Comparison of ENCODE assay signal across 12 cellular contexts in the genomic region with DNA sequence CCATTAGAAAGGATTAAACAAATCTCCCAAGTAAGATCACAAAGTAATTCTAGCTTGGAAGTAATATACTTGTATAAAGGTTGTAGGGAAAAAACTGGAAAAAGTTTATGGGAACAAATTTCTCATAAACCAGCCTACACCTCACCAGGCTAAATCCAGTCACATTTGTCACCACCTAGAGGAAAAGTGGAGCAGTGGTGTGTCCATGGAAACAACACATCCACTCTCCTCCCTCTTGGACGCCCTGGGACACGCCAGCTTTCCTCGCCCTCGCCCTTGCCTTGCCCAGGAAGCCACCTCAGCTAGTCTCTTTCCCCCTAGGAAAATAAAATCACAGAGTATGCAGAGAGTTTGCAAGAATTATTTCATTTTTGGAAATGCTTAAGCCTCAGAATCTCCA. TPM values are rescaled to one million over a fixed set of nuclear protein-coding genes. Genes with fewer than 3 reads are reported as not detected.
A peak's percentile ranks its signal among the peaks of the same experiment; 100 is the strongest.
DNase-seq lines count a peak whose midpoint lies in the region; ATAC-seq and TF ChIP-seq lines count a peak whose summit lies in the region.
"Had no signal": no experiment of that assay in that cellular context is flagged by ENCODE, and none has a peak within 500 bp of the region (broad histone marks: within the 10 kb centered on the region; RNA-seq: fewer than 3 reads in every experiment).

No MANE protein-coding gene starts in this region.

- peak; percentile 5 for TF ChIP-seq CTCF in GM10266 (IDR thresholded peaks at IDR 0.05; ENCODE audit: control insufficient read depth, insufficient read depth, low read depth, missing control alignments)
- peak in 8 of 12 donors; percentile 26 to 63 (median 46) for TF ChIP-seq CTCF in heart left ventricle (IDR thresholded peaks at IDR 0.05)
- peak; percentile 34 for TF ChIP-seq CTCF in psoas muscle (IDR thresholded peaks at IDR 0.05)

- H3K27me3 ChIP-seq in heart left ventricle, result no peaks in the 10 kb centered on the region
- H3K27me3 ChIP-seq in psoas muscle (ENCODE audit: insufficient read depth in 3 of 3, low read length in 2 of 3), result no peaks in the 10 kb centered on the region
- H3K27me3 ChIP-seq: sigmoid colon had no signal

- DNase-seq in GM10266 (ENCODE audit: extremely low spot score) (no peak), SK-N-DZ (ENCODE audit: low spot score) (peak; percentile 42), heart left ventricle (peak; percentile 72 to 88 (median 83)), psoas muscle (peak; percentile 63 to 79), NCI-H1092 treated with DMSO at 0.1 percent for 48 hours (lab: John Stamatoyannopoulos, UW) (no peak), midbrain (lab: John Stamatoyannopoulos, UW) (no peak)
- DNase-seq: activated CD4-positive, alpha-beta memory T cell treated with anti-CD3 and anti-CD28 coated beads, Interleukin-2, amount 10 ng/mL, durations not matched to agents 7 days and 5 days; effector CD8-positive, alpha-beta T cell; MM.1S; sigmoid colon had no signal

- H3K27ac ChIP-seq in heart left ventricle (peak overlapping the region; percentile 87 to 98 (median 92)), psoas muscle (peak overlapping the region; percentile 92)

- intact Hi-C loops in heart left ventricle (cut with DNase I), result loop anchor here in 9 of 10 donors (1.0 to 10.0 kb wide), 10 partner anchors 34 to 166 kb away; no protein-coding TSS in a partner anchor
- intact Hi-C loops in psoas muscle (cut with DNase I), result no loop called here

- 17 to 25% (median 20%) methylated on average over 4 of the region's 4 CpGs for WGBS in heart left ventricle, 4 donors
- WGBS in psoas muscle, 3 donors, result 9 to 18% (median 17%) methylated on average over 4 of the region's 4 CpGs

- ATAC-seq in heart left ventricle (peak; percentile 84 to 89 (median 86)), psoas muscle (peak; percentile 80 to 84 (median 82)), HG03139 (IDR thresholded peaks at IDR 0.05; ENCODE audit: unreplicated experiment) (no peak), GM21723 (IDR thresholded peaks at IDR 0.05; ENCODE audit: unreplicated experiment) (no peak)

- peak in 1 of 2 donors; percentile 56 for TF ChIP-seq POLR2A in heart left ventricle (IDR thresholded peaks at IDR 0.05)

- H3K4me1 ChIP-seq in heart left ventricle (peaks cover 0 to 64% (median 50%) of the 10 kb centered on the region in 12 donors), psoas muscle (peaks cover 43% of the 10 kb centered on the region)

- no peaks in the 10 kb centered on the region for H3K36me3 ChIP-seq in heart left ventricle
- peaks cover 0 to 10% of the 10 kb centered on the region in 2 donors for H3K36me3 ChIP-seq in psoas muscle (ENCODE audit: insufficient read depth in 1 of 2, low read depth in 1 of 2)
- H3K36me3 ChIP-seq: sigmoid colon had no signal

- H3K4me3 ChIP-seq in heart left ventricle (peak overlapping the region; percentile 33 to 77 (median 64)), psoas muscle (peak overlapping the region; percentile 72)

- H3K9me3 ChIP-seq in heart left ventricle (no peaks in the 10 kb centered on the region), psoas muscle (no peaks in the 10 kb centered on the region)
- H3K9me3 ChIP-seq: sigmoid colon had no signal

RNA-seq across cellular contexts. Expression of a gene that starts 2.2 kb away (rescaled TPM):
- polyA plus RNA-seq in SK-N-DZ (2014; cell fraction: cytosol; rRNA removed), result 3.1 and 3.3 TPM in 2 replicates
- polyA plus RNA-seq in SK-N-DZ (2014; cell fraction: nucleus; rRNA removed), result 1.8 and 5.2 TPM in 2 replicates
- 100 to 1,000 TPM in 7 of 9 donors, 10 to 100 TPM in 2; 74.0 to 236 (median 120) TPM for total RNA-seq in heart left ventricle
- polyA plus RNA-seq in heart left ventricle, result 100 to 1,000 TPM in 1 of 2 donors, 10 to 100 TPM in 1; 95.2 to 134 TPM
- 100 to 1,000 TPM in 3 of 4 donors, 10 to 100 TPM in 1; 46.2 to 219 (median 113) TPM for total RNA-seq in psoas muscle
- polyA plus RNA-seq in psoas muscle, result 100 to 1,000 TPM in 1 of 3 donors, 10 to 100 TPM in 2; 54.4 to 130 (median 59.4) TPM
- total RNA-seq: activated CD4-positive, alpha-beta memory T cell treated with anti-CD3 and anti-CD28 coated beads, Interleukin-2, amount 10 ng/mL, durations not matched to agents 7 days and 5 days had no signal

Comparison
In these comparisons a context has a peak if more than half of its experiments do, and no peak if none do; other contexts are left out.
1. DNase-seq: peak in SK-N-DZ (single experiment), heart left ventricle (5 of 5) and psoas muscle (2 of 2); none in GM10266 (single experiment), NCI-H1092 treated with DMSO at 0.1 percent for 48 hours (single experiment) and midbrain (single experiment).
2. ATAC-seq: peak in heart left ventricle (4 of 4) and psoas muscle (4 of 4); none in HG03139 (single experiment) and GM21723 (single experiment).
3. intact Hi-C loops: an anchor here in heart left ventricle (1.0 to 10.0 kb wide); none called in psoas muscle.
4. Peak in every context shown above with its lines, with median percentiles within 50 percentile points of each other: CTCF ChIP-seq.